ENCODE assay signal across 33 cellular contexts in genomic region chr9:93690618-93691017, GRCh38.
DNase-seq lines count a peak whose midpoint lies in the region; ATAC-seq, FAIRE-seq and TF ChIP-seq lines count a peak whose summit lies in the region.
"Had no signal": no experiment of that assay in that cellular context is flagged by ENCODE, and none has a peak within 500 bp of the region (broad histone marks: within the 10 kb centered on the region; RNA-seq: fewer than 3 reads in every experiment).

No MANE protein-coding gene starts in this region.

- BruUV-seq in K562 (replicated peaks; lab: Mats Ljungman, UMichigan), result no TSS peak

- WGBS in K562 (ENCODE audit: insufficient coverage, low coverage, missing lambda C conversion rate), result 0% methylated on average over 1 of the region's 1 CpG
- 86 to 91% (median 91%) methylated on average over 1 of the region's 1 CpG for WGBS in small intestine, 3 donors

- H3K27me3 ChIP-seq in K562 (ENCODE audit: control insufficient read depth in 2 of 2, insufficient read depth in 2 of 2, low read length in 2 of 2), result peaks cover 0 to 10% of the 10 kb centered on the region in 2 experiments; a peak in 2 of 5 replicates
- H3K27me3 ChIP-seq in small intestine (ENCODE audit: control insufficient read depth in 2 of 2, insufficient read depth in 2 of 2, low read length in 2 of 2), result no peaks in the 10 kb centered on the region
- H3K27me3 ChIP-seq: BE2C; BLaER1; BLaER1 treated with 17β-estradiol and CSF1 and Interleukin-3, amounts not matched to agents 10 nM and 100 nM had no signal

- no peak overlapping the region for H2AFZ ChIP-seq in K562 (ENCODE audit: low read depth, low read length)

- in situ Hi-C loops in K562 (cut with MboI), result loop anchor here (5.0 to 25.0 kb wide), 2 partner anchors 267 to 522 kb away; partner anchors contain the start of gene BARX1

- no peak for TF ChIP-seq RAD21 in K562 (CRISPR knock-in tag; conservative IDR thresholded peaks at IDR 0.05 in 1 of 2, IDR thresholded peaks at IDR 0.05 in 1 of 2)

- H3K4me1 ChIP-seq in HEK293 (ENCODE audit: control insufficient read depth, insufficient read depth, low read length) (no peaks in the 10 kb centered on the region), K562 (replicated peaks in 1 of 2; ENCODE audit: control insufficient read depth in 2 of 2, insufficient read depth in 2 of 2, low read length in 2 of 2) (no peaks in the 10 kb centered on the region), small intestine (ENCODE audit: control insufficient read depth in 2 of 2, insufficient read depth in 1 of 2, low read depth in 1 of 2, low read length in 1 of 2) (no peaks in the 10 kb centered on the region)
- H3K4me1 ChIP-seq: A549, BE2C, BLaER1, Caco-2 had no signal

- H3K9me3 ChIP-seq in HEK293 (ENCODE audit: control insufficient read depth, insufficient read depth, low read depth, low read length) (no peaks in the 10 kb centered on the region), K562 (replicated peaks; ENCODE audit: control insufficient read depth, insufficient read depth, low read depth, low read length) (no peaks in the 10 kb centered on the region), small intestine (ENCODE audit: control insufficient read depth, low read depth) (no peaks in the 10 kb centered on the region)
- H3K9me3 ChIP-seq: BE2C had no signal

- TF ChIP-seq CTCF in HEK293 (tag by site-specific recombination; IDR thresholded peaks at IDR 0.05) (no peak), K562 (IDR thresholded peaks at IDR 0.05 in 2 of 3, conservative IDR thresholded peaks at IDR 0.05 in 1 of 3; ENCODE audit: insufficient read depth in 2 of 3, low read depth in 1 of 3, low read length in 3 of 3) (no peak), foreskin fibroblast (IDR thresholded peaks at IDR 0.05; ENCODE audit: low read depth, low read length) (no peak)

- no peaks in the 10 kb centered on the region for H3K36me3 ChIP-seq in HEK293 (ENCODE audit: control insufficient read depth in 2 of 2, insufficient read depth in 1 of 2, low read length in 2 of 2)
- H3K36me3 ChIP-seq in K562 (ENCODE audit: control insufficient read depth, insufficient read depth, low read length), result no peaks in the 10 kb centered on the region
- no peaks in the 10 kb centered on the region for H3K36me3 ChIP-seq in small intestine (ENCODE audit: control insufficient read depth in 2 of 2, insufficient read depth in 2 of 2, low read length in 2 of 2)
- H3K36me3 ChIP-seq: BE2C; BLaER1; BLaER1 treated with 17β-estradiol and CSF1 and Interleukin-3, amounts not matched to agents 10 nM and 100 nM had no signal

- CTCF ChIA-PET in HEK293 (lab: Yijun Ruan, JAX), result interaction anchor here (0.6 to 1.6 kb wide), 3 partner anchors 8 to 703 kb away, joined by 3 to 7 read pairs (median 4); no protein-coding TSS in a partner anchor
- CTCF ChIA-PET in K562 (lab: Yijun Ruan, JAX; ENCODE audit: low intra/inter-chr PET ratio), result no interaction called here

- no peak for ATAC-seq in K562
- ATAC-seq in HG02870 (IDR thresholded peaks at IDR 0.05; ENCODE audit: unreplicated experiment), result no peak
- no peak for ATAC-seq in GM21529 (IDR thresholded peaks at IDR 0.05; ENCODE audit: unreplicated experiment)
- ATAC-seq: A549; CD8-positive, alpha-beta T cell had no signal

- no peaks in the 10 kb centered on the region for H4K20me1 ChIP-seq in K562 (replicated peaks; ENCODE audit: control insufficient read depth, insufficient read depth, low read length)
- H4K20me1 ChIP-seq: BLaER1; BLaER1 treated with 17β-estradiol and CSF1 and Interleukin-3, amounts not matched to agents 10 nM and 100 nM had no signal

- POLR2A ChIA-PET in HEK293 (lab: Yijun Ruan, JAX), result no interaction called here
- POLR2A ChIA-PET in K562 (lab: Yijun Ruan, JAX), result no interaction called here

- no peaks in the 10 kb centered on the region for H3K79me2 ChIP-seq in K562 (ENCODE audit: control insufficient read depth, insufficient read depth, low read length)

- TF ChIP-seq POLR2A in K562 (conservative IDR thresholded peaks at IDR 0.05), result no peak

- H3K9ac ChIP-seq in K562 (ENCODE audit: insufficient read depth in 1 of 2, low read depth in 2 of 2, low read length in 2 of 2), result no peak overlapping the region
- H3K9ac ChIP-seq: BLaER1; BLaER1 treated with 17β-estradiol and CSF1 and Interleukin-3, amounts not matched to agents 10 nM and 100 nM had no signal

- DNase-seq in K562 (ENCODE audit: extremely low read depth in 1 of 4, low spot score in 3 of 4) (no peak), frontal cortex (ENCODE audit: low spot score in 2 of 2) (no peak), small intestine (no peak), EL (no peak), foreskin fibroblast (no peak)
- DNase-seq: 8988T; ACHN; AML-193; BE2C; C1 segment of cervical spinal cord; Caco-2; Calu3; CD4-positive, alpha-beta memory T cell; CD4-positive, alpha-beta T cell; CD4-positive, CD25-positive, alpha-beta regulatory T cell; CD8-positive, alpha-beta memory T cell; CD8-positive, alpha-beta T cell; COR-L47; DMS 273 treated with DMSO at 0.1 percent for 48 hours; DMS153; DMS53; DMS79; DMS79 treated with DMSO at 0.1 percent for 48 hours; DND-41 had no signal

- FAIRE-seq in K562 (lab: Jason Lieb, UNC) (no peak), frontal cortex (lab: Jason Lieb, UNC) (peak; percentile 45), small intestine (lab: Jason Lieb, UNC) (peak; percentile 33)
- FAIRE-seq: A549, D721Med had no signal

- no peaks in the 10 kb centered on the region for H3K9me1 ChIP-seq in K562 (ENCODE audit: control insufficient read depth, insufficient read depth, low read length)

- no peak for TF ChIP-seq EP300 in K562 (IDR thresholded peaks at IDR 0.05; ENCODE audit: low read length)

- intact Hi-C loops in K562 (cut with micrococcal nuclease), result no loop called here

- no peak overlapping the region for H3K4me2 ChIP-seq in K562 (ENCODE audit: insufficient read depth, low read length)
- H3K4me2 ChIP-seq: A549; BLaER1; BLaER1 treated with 17β-estradiol and CSF1 and Interleukin-3, amounts not matched to agents 10 nM and 100 nM had no signal

- H3K27ac ChIP-seq in HEK293 (ENCODE audit: extremely low read depth, low read depth, low read length) (no peak overlapping the region), K562 (ENCODE audit: extremely low read depth, low read depth, low read length) (no peak overlapping the region), small intestine (ENCODE audit: low read depth in 1 of 2, low read length in 1 of 2) (no peak overlapping the region)
- H3K27ac ChIP-seq: 22Rv1; A549; BLaER1; BLaER1 treated with 17β-estradiol and CSF1 and Interleukin-3, amounts not matched to agents 10 nM and 100 nM; C4-2B had no signal

- H3K4me3 ChIP-seq in HEK293 (ENCODE audit: low read depth, low read length) (no peak overlapping the region), K562 (no peak overlapping the region), small intestine (ENCODE audit: low read depth in 1 of 2, low read length in 2 of 2) (no peak overlapping the region), foreskin fibroblast (ENCODE audit: low read depth in 1 of 2, low read length in 2 of 2) (no peak overlapping the region)
- H3K4me3 ChIP-seq: A549; BLaER1; BLaER1 treated with 17β-estradiol and CSF1 and Interleukin-3, amounts not matched to agents 10 nM and 100 nM had no signal

TF ChIP-seq in HEK293, 187 proteins besides CTCF, POLR2A, EP300 and RAD21:
- TF ChIP-seq SETDB1 (IDR thresholded peaks at IDR 0.05; ENCODE audit: insufficient read length, low read length) (peak; percentile 73), KLF8 (tag by site-specific recombination; IDR thresholded peaks at IDR 0.05) (no peak)

TF ChIP-seq in K562, 482 proteins besides CTCF, POLR2A, EP300 and RAD21 (continues in another document):
- TF ChIP-seq ZNF507 (tag; conservative IDR thresholded peaks at IDR 0.05), result peak; percentile 97

Comparison
In these comparisons a context has a peak if more than half of its experiments do, and no peak if none do; other contexts are left out.
1. Of the 44 proteins assayed by ChIP-seq in both K562 and HEK293: peak only in K562: none; only in HEK293: SETDB1; in both: none; in neither: 43.